16 cellular contexts compared by ENCODE assay signal in the genomic region with DNA sequence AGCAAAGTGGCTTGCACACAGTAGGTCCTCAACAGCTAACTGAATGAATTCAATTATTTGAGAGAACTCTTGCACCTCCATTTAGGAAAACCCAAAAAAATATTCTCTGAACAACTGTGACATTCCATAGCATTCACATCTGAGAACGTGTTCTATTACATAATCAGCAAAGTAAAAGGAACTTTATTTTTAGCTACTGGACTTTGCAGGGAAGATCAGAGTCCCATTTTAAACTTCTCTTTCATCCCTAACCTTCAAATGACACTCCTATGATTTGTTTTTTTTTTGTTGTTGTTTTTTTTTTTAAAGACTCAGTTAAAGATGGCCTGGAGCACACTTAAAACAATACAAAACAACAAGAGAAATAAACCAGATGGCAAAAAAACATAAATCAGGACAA. TPM values are rescaled to one million over a fixed set of nuclear protein-coding genes. Genes with fewer than 3 reads are reported as not detected.
DNase-seq lines count a peak whose midpoint lies in the region; ATAC-seq and TF ChIP-seq lines count a peak whose summit lies in the region.
"Had no signal": no experiment of that assay in that cellular context is flagged by ENCODE, and none has a peak within 500 bp of the region (broad histone marks: within the 10 kb centered on the region; RNA-seq: fewer than 3 reads in every experiment).

No MANE protein-coding gene starts in this region.

- no peaks in the 10 kb centered on the region for H3K9me3 ChIP-seq in left ventricle myocardium inferior (replicated peaks)
- no peaks in the 10 kb centered on the region for H3K9me3 ChIP-seq in right atrium auricular region
- no peaks in the 10 kb centered on the region for H3K9me3 ChIP-seq in esophagus squamous epithelium
- H3K9me3 ChIP-seq in neutrophil, result no peaks in the 10 kb centered on the region
- H3K9me3 ChIP-seq in uterus, result no peaks in the 10 kb centered on the region
- H3K9me3 ChIP-seq in body of pancreas, result no peaks in the 10 kb centered on the region

- TF ChIP-seq CTCF in left ventricle myocardium inferior (IDR thresholded peaks at IDR 0.05; ENCODE audit: borderline replicate concordance), result no peak
- TF ChIP-seq CTCF in right atrium auricular region (IDR thresholded peaks at IDR 0.05), result no peak
- no peak for TF ChIP-seq CTCF in esophagus squamous epithelium (IDR thresholded peaks at IDR 0.05)
- no peak for TF ChIP-seq CTCF in neutrophil (IDR thresholded peaks at IDR 0.05)
- no peak for TF ChIP-seq CTCF in uterus (IDR thresholded peaks at IDR 0.05)
- TF ChIP-seq CTCF in body of pancreas (IDR thresholded peaks at IDR 0.05), result no peak

- H3K4me3 ChIP-seq in left ventricle myocardium inferior, result no peak overlapping the region
- H3K4me3 ChIP-seq in right atrium auricular region, result no peak overlapping the region
- no peak overlapping the region for H3K4me3 ChIP-seq in esophagus squamous epithelium
- peak overlapping the region in 1 of 2 experiments; percentile 13 for H3K4me3 ChIP-seq in neutrophil (ENCODE audit: low read depth in 1 of 2, low read length in 1 of 2)
- H3K4me3 ChIP-seq in uterus, result no peak overlapping the region
- H3K4me3 ChIP-seq in body of pancreas, result no peak overlapping the region

- H3K27me3 ChIP-seq in left ventricle myocardium inferior (ENCODE audit: low read depth) (no peaks in the 10 kb centered on the region), right atrium auricular region (no peaks in the 10 kb centered on the region), esophagus squamous epithelium (no peaks in the 10 kb centered on the region), neutrophil (no peaks in the 10 kb centered on the region), uterus (no peaks in the 10 kb centered on the region), body of pancreas (no peaks in the 10 kb centered on the region)

- DNase-seq in left ventricle myocardium inferior, result no peak
- DNase-seq in right atrium auricular region (ENCODE audit: low spot score), result no peak
- DNase-seq in esophagus squamous epithelium (lab: John Stamatoyannopoulos, UW), result no peak
- no peak for DNase-seq in uterus
- DNase-seq in central memory CD4-positive, alpha-beta T cell, result no peak
- no peak for DNase-seq in KBM-7
- no peak for DNase-seq in body of pancreas
- DNase-seq: 8988T, DMS79 treated with DMSO at 0.1 percent for 48 hours, HFFc6, MV-4-11, NCI-H1694 treated with DMSO at 0.1 percent for 48 hours had no signal

- no peak for ATAC-seq in body of pancreas
- ATAC-seq: Panc1 had no signal

- in situ Hi-C loops in KBM-7 (cut with MboI; ENCODE audit: low pct_unique_long_range_greater_than_20kb, low sequenced_read_pairs), result no loop called here

- peaks cover 29% of the 10 kb centered on the region for H3K4me1 ChIP-seq in left ventricle myocardium inferior
- no peaks in the 10 kb centered on the region for H3K4me1 ChIP-seq in right atrium auricular region
- peaks cover 0 to 10% (median 0%) of the 10 kb centered on the region in 3 donors for H3K4me1 ChIP-seq in esophagus squamous epithelium
- peaks cover 29 to 31% of the 10 kb centered on the region in 2 experiments for H3K4me1 ChIP-seq in neutrophil (ENCODE audit: control insufficient read depth in 1 of 2, insufficient read depth in 1 of 2, low read depth in 1 of 2, low read length in 1 of 2)
- H3K4me1 ChIP-seq in uterus, result peaks cover 0 to 17% of the 10 kb centered on the region in 2 donors
- no peaks in the 10 kb centered on the region for H3K4me1 ChIP-seq in body of pancreas

- WGBS in esophagus squamous epithelium, 2 donors, result 15 to 19% methylated on average over 1 of the region's 1 CpG
- WGBS in body of pancreas, 2 donors, result 14 to 25% methylated on average over 1 of the region's 1 CpG

- TF ChIP-seq POLR2A in esophagus squamous epithelium (IDR thresholded peaks at IDR 0.05) (no peak), uterus (IDR thresholded peaks at IDR 0.05) (no peak), body of pancreas (IDR thresholded peaks at IDR 0.05) (no peak)

- no peaks in the 10 kb centered on the region for H3K36me3 ChIP-seq in left ventricle myocardium inferior
- no peaks in the 10 kb centered on the region for H3K36me3 ChIP-seq in right atrium auricular region
- no peaks in the 10 kb centered on the region for H3K36me3 ChIP-seq in esophagus squamous epithelium
- H3K36me3 ChIP-seq in neutrophil, result no peaks in the 10 kb centered on the region
- H3K36me3 ChIP-seq in uterus, result no peaks in the 10 kb centered on the region
- H3K36me3 ChIP-seq in body of pancreas (replicated peaks in 1 of 2; ENCODE audit: insufficient read depth in 1 of 2, low read depth in 2 of 2), result no peaks in the 10 kb centered on the region

- intact Hi-C loops in left ventricle myocardium inferior (cut with micrococcal nuclease) (no loop called here), esophagus squamous epithelium (cut with DNase I) (no loop called here), uterus (cut with DNase I; ENCODE audit: low total_unique reads) (no loop called here), body of pancreas (cut with DNase I) (no loop called here)

- peak overlapping the region; percentile 51 for H3K27ac ChIP-seq in left ventricle myocardium inferior (replicated peaks)
- no peak overlapping the region for H3K27ac ChIP-seq in right atrium auricular region
- H3K27ac ChIP-seq in esophagus squamous epithelium, result peak overlapping the region in 3 of 4 donors; percentile 38 to 69 (median 62)
- peak overlapping the region; percentile 79 for H3K27ac ChIP-seq in neutrophil
- H3K27ac ChIP-seq in uterus, result peak overlapping the region; percentile 80 to 81
- no peak overlapping the region for H3K27ac ChIP-seq in body of pancreas
- H3K27ac ChIP-seq: KMS-11 had no signal

RNA-seq across cellular contexts. Expression of a gene that starts 30.9 kb away (rescaled TPM):
- total RNA-seq in left ventricle myocardium inferior (23.6 TPM), right atrium auricular region (10 to 100 TPM; 13.9 to 29.6 TPM), esophagus squamous epithelium (10 to 100 TPM in 1 of 4 donors, 1 to 10 TPM in 1, under 1 TPM in 2; 0.38 to 17.7 (median 2.5) TPM), uterus (10 to 100 TPM in 3 of 4 donors, 1 to 10 TPM in 1; 6.0 to 80.1 (median 27.5) TPM), body of pancreas (1 to 10 TPM; 4.9 to 8.6 TPM)
- total RNA-seq: HFFc6, NCI-H460 had no signal

Comparison
In these comparisons a context has a peak if more than half of its experiments do, and no peak if none do; other contexts are left out.
1. H3K27ac ChIP-seq: peak in left ventricle myocardium inferior (single experiment), esophagus squamous epithelium (3 of 4), neutrophil (single experiment) and uterus (2 of 2); none in right atrium auricular region (0 of 2) and body of pancreas (0 of 4).